ENCODE assay signal across 8 cellular contexts in the genomic region with DNA sequence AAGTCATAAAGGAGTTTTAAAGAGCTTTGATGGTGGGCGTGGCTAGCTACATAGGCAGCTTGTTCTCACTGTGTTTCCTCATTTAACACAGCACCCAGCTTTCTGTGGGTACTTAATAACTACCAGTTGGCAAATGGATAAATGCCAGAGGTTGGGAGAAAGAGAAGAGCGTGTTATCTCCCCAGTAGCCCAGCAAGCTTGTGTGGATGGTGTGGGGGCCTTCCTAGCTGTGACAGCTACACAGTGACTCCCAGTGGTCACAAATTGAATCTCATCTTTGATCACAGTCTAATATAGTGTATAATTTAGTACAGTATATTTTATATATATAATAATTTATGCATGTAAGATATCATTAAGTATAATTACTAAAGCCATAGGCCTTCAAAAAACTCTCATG.
A peak's percentile ranks its signal among the peaks of the same experiment; 100 is the strongest.
DNase-seq lines count a peak whose midpoint lies in the region; ATAC-seq and TF ChIP-seq lines count a peak whose summit lies in the region.

No MANE protein-coding gene starts in this region.

- no peaks in the 10 kb centered on the region for H3K4me1 ChIP-seq in Peyer's patch

- no peak overlapping the region for H3K27ac ChIP-seq in Peyer's patch

- no peak overlapping the region for H3K4me3 Mint-ChIP-seq in activated naive CD8-positive, alpha-beta T cell treated with anti-CD3 and anti-CD28 coated beads, Interleukin-2, amount 50 U/mL, for 24 hours
- no peak overlapping the region for H3K4me3 Mint-ChIP-seq in activated naive CD8-positive, alpha-beta T cell treated with anti-CD3 and anti-CD28 coated beads for 36 hours

- no peaks in the 10 kb centered on the region for H3K27me3 Mint-ChIP-seq in activated naive CD8-positive, alpha-beta T cell treated with anti-CD3 and anti-CD28 coated beads, Interleukin-2, amount 50 U/mL, for 24 hours
- no peaks in the 10 kb centered on the region for H3K27me3 Mint-ChIP-seq in activated naive CD8-positive, alpha-beta T cell treated with anti-CD3 and anti-CD28 coated beads for 36 hours

- peak in 3 of 6 experiments; percentile 29 to 41 (median 37) for TF ChIP-seq CTCF in Peyer's patch (IDR thresholded peaks at IDR 0.05)

- no peaks in the 10 kb centered on the region for H3K9me3 Mint-ChIP-seq in activated naive CD8-positive, alpha-beta T cell treated with anti-CD3 and anti-CD28 coated beads, Interleukin-2, amount 50 U/mL, for 24 hours
- no peaks in the 10 kb centered on the region for H3K9me3 Mint-ChIP-seq in activated naive CD8-positive, alpha-beta T cell treated with anti-CD3 and anti-CD28 coated beads for 36 hours

- no peak for TF ChIP-seq POLR2A in Peyer's patch (IDR thresholded peaks at IDR 0.05)

- no peaks in the 10 kb centered on the region for H3K4me1 Mint-ChIP-seq in activated naive CD8-positive, alpha-beta T cell treated with anti-CD3 and anti-CD28 coated beads, Interleukin-2, amount 50 U/mL, for 24 hours
- no peaks in the 10 kb centered on the region for H3K4me1 Mint-ChIP-seq in activated naive CD8-positive, alpha-beta T cell treated with anti-CD3 and anti-CD28 coated beads for 36 hours

- H3K27ac Mint-ChIP-seq in activated naive CD8-positive, alpha-beta T cell treated with anti-CD3 and anti-CD28 coated beads, Interleukin-2, amount 50 U/mL, for 24 hours, result no peak overlapping the region
- H3K27ac Mint-ChIP-seq in activated naive CD8-positive, alpha-beta T cell treated with anti-CD3 and anti-CD28 coated beads for 36 hours, result no peak overlapping the region

- in situ Hi-C loops in KBM-7 (cut with MboI; ENCODE audit: low pct_unique_long_range_greater_than_20kb, low sequenced_read_pairs), result no loop called here

- DNase-seq in activated naive CD8-positive, alpha-beta T cell treated with anti-CD3 and anti-CD28 coated beads, Interleukin-2, amount 50 U/mL, for 24 hours, result no peak
- no peak for DNase-seq in activated naive CD8-positive, alpha-beta T cell treated with anti-CD3 and anti-CD28 coated beads for 36 hours
- DNase-seq in KBM-7, result peak; percentile 17
- DNase-seq in SK-N-DZ (ENCODE audit: low spot score), result peak; percentile 1
- peak; percentile 22 for DNase-seq in left cardiac atrium
- peak; percentile 74 for DNase-seq in superior temporal gyrus (ENCODE audit: extremely low spot score)
- DNase-seq in Peyer's patch, result no peak
- no peak for DNase-seq in T-helper 9 cell

- no peaks in the 10 kb centered on the region for H3K36me3 ChIP-seq in Peyer's patch

- H3K9me3 ChIP-seq in Peyer's patch, result no peaks in the 10 kb centered on the region

- no peaks in the 10 kb centered on the region for H3K36me3 Mint-ChIP-seq in activated naive CD8-positive, alpha-beta T cell treated with anti-CD3 and anti-CD28 coated beads, Interleukin-2, amount 50 U/mL, for 24 hours (ENCODE audit: low read depth)
- H3K36me3 Mint-ChIP-seq in activated naive CD8-positive, alpha-beta T cell treated with anti-CD3 and anti-CD28 coated beads for 36 hours, result no peaks in the 10 kb centered on the region

- no peak overlapping the region for H3K4me3 ChIP-seq in Peyer's patch

- no peaks in the 10 kb centered on the region for H3K27me3 ChIP-seq in Peyer's patch

- intact Hi-C loops in left cardiac atrium (cut with DNase I), result no loop called here

- peak; percentile 40 for ATAC-seq in activated naive CD8-positive, alpha-beta T cell treated with anti-CD3 and anti-CD28 coated beads, Interleukin-2, amount 50 U/mL, for 24 hours
- ATAC-seq in left cardiac atrium, result peak; percentile 63 to 67

Comparison
In these comparisons a context has a peak if more than half of its experiments do, and no peak if none do; other contexts are left out.
1. DNase-seq: peak in KBM-7 (single experiment), SK-N-DZ (single experiment), left cardiac atrium (single experiment) and superior temporal gyrus (single experiment); none in activated naive CD8-positive, alpha-beta T cell treated with anti-CD3 and anti-CD28 coated beads, Interleukin-2, amount 50 U/mL, for 24 hours (single experiment), activated naive CD8-positive, alpha-beta T cell treated with anti-CD3 and anti-CD28 coated beads for 36 hours (single experiment), Peyer's patch (0 of 3) and T-helper 9 cell (single experiment).